8 cellular contexts compared by ENCODE assay signal in genomic region chr1:24391882-24392603, GRCh38. TPM values are rescaled to one million over a fixed set of nuclear protein-coding genes. Genes with fewer than 3 reads are reported as not detected.
A peak's percentile ranks its signal among the peaks of the same experiment; 100 is the strongest.
DNase-seq lines count a peak whose midpoint lies in the region; ATAC-seq and TF ChIP-seq lines count a peak whose summit lies in the region.

No MANE protein-coding gene starts in this region.

- H3K27me3 Mint-ChIP-seq in activated naive CD4-positive, alpha-beta T cell treated with anti-CD3 and anti-CD28 coated beads for 36 hours (ENCODE audit: low read depth), result no peaks in the 10 kb centered on the region

- DNase-seq in DMS79 treated with DMSO at 0.1 percent for 48 hours (lab: John Stamatoyannopoulos, UW) (peak; percentile 72), HT1080 (ENCODE audit: low read depth) (peak; percentile 61), RKO (ENCODE audit: low spot score) (peak; percentile 38), glomerular visceral epithelial cell (ENCODE audit: extremely low spot score) (peak; percentile 66), psoas muscle (peak; percentile 58 to 74), GM19240 (ENCODE audit: insufficient read length, low spot score) (no peak)
- peak; percentile 80 for DNase-seq in activated naive CD4-positive, alpha-beta T cell treated with anti-CD3 and anti-CD28 coated beads for 36 hours

- peaks cover 2% of the 10 kb centered on the region for H3K36me3 Mint-ChIP-seq in activated naive CD4-positive, alpha-beta T cell treated with anti-CD3 and anti-CD28 coated beads for 36 hours (ENCODE audit: low read depth)

- WGBS in psoas muscle, 3 donors, result 24 to 45% (median 29%) methylated on average over 11 of the region's 11 CpGs

- intact Hi-C loops in activated naive CD4-positive, alpha-beta T cell treated with anti-CD3 and anti-CD28 coated beads for 36 hours (cut with micrococcal nuclease), result loop anchor here (1.0 to 10.0 kb wide), 9 partner anchors 23 to 443 kb away; partner anchors contain the start of gene NIPAL3
- intact Hi-C loops in psoas muscle (cut with DNase I), result loop anchor here (1.0 to 5.0 kb wide), 4 partner anchors 193 to 320 kb away; no protein-coding TSS in a partner anchor

- ATAC-seq in GM21390 (IDR thresholded peaks at IDR 0.05; ENCODE audit: unreplicated experiment) (peak; percentile 68), psoas muscle (peak; percentile 86 to 93 (median 88))

- peak; percentile 74 for TF ChIP-seq CTCF in psoas muscle (IDR thresholded peaks at IDR 0.05)

- H3K4me3 Mint-ChIP-seq in activated naive CD4-positive, alpha-beta T cell treated with anti-CD3 and anti-CD28 coated beads for 36 hours, result peak overlapping the region; percentile 60

- H3K27ac Mint-ChIP-seq in activated naive CD4-positive, alpha-beta T cell treated with anti-CD3 and anti-CD28 coated beads for 36 hours, result peak overlapping the region; percentile 86

- H3K9me3 ChIP-seq in psoas muscle, result no peaks in the 10 kb centered on the region

- peak overlapping the region; percentile 73 for H3K27ac ChIP-seq in psoas muscle

- H3K4me1 Mint-ChIP-seq in activated naive CD4-positive, alpha-beta T cell treated with anti-CD3 and anti-CD28 coated beads for 36 hours (ENCODE audit: low read depth), result peaks cover 47% of the 10 kb centered on the region

- H3K4me3 ChIP-seq in psoas muscle, result peak overlapping the region; percentile 20

- CTCF ChIA-PET in activated naive CD4-positive, alpha-beta T cell treated with anti-CD3 and anti-CD28 coated beads for 36 hours (lab: Charles Lee), result interaction anchor here (0.6 to 7.5 kb wide), 42 partner anchors 9 to 296 kb away, joined by 3 to 304 read pairs (median 4); partner anchors contain the start of genes IFNLR1, NIPAL3 and STPG1

- peaks cover 4% of the 10 kb centered on the region for H3K4me1 ChIP-seq in psoas muscle

- no peaks in the 10 kb centered on the region for H3K27me3 ChIP-seq in psoas muscle (ENCODE audit: insufficient read depth in 3 of 3, low read length in 2 of 3)

- no peaks in the 10 kb centered on the region for H3K9me3 Mint-ChIP-seq in activated naive CD4-positive, alpha-beta T cell treated with anti-CD3 and anti-CD28 coated beads for 36 hours

- H3K36me3 ChIP-seq in psoas muscle (ENCODE audit: insufficient read depth in 1 of 2, low read depth in 1 of 2), result no peaks in the 10 kb centered on the region

RNA-seq across cellular contexts. Expression of gene STPG1, which starts 21.5 kb away (rescaled TPM):
- total RNA-seq in HT1080 (2014; rRNA removed; shearing (Covaris generic)), result 8.6 and 9.0 TPM in 2 replicates
- polyA plus RNA-seq in HT1080 (2015; cell fraction: cytosol; rRNA removed), result 13.3 and 15.1 TPM in 2 replicates
- 9.7 and 12.2 TPM in 2 replicates for polyA plus RNA-seq in HT1080 (2015; cell fraction: nucleus; rRNA removed)
- 1 to 10 TPM; 7.4 to 8.9 TPM for total RNA-seq in activated naive CD4-positive, alpha-beta T cell treated with anti-CD3 and anti-CD28 coated beads for 36 hours
- total RNA-seq in psoas muscle, result 1 to 10 TPM in 3 of 4 donors, under 1 TPM in 1; 0.89 to 3.3 (median 1.9) TPM
- 1 to 10 TPM; 1.2 to 4.2 (median 1.4) TPM for polyA plus RNA-seq in psoas muscle

RNA-seq across cellular contexts. Expression of gene NIPAL3, which starts 23.6 kb away (rescaled TPM):
- 27.8 and 28.7 TPM in 2 replicates for total RNA-seq in HT1080 (2014; rRNA removed; shearing (Covaris generic))
- polyA plus RNA-seq in HT1080 (2015; cell fraction: cytosol; rRNA removed), result 35.2 and 39.5 TPM in 2 replicates
- polyA plus RNA-seq in HT1080 (2015; cell fraction: nucleus; rRNA removed), result 21.2 and 24.2 TPM in 2 replicates
- total RNA-seq in activated naive CD4-positive, alpha-beta T cell treated with anti-CD3 and anti-CD28 coated beads for 36 hours, result 10 to 100 TPM; 58.1 to 59.2 TPM
- total RNA-seq in psoas muscle, result 10 to 100 TPM in 1 of 4 donors, 1 to 10 TPM in 3; 3.5 to 10.9 (median 5.2) TPM
- polyA plus RNA-seq in psoas muscle, result 1 to 10 TPM; 1.1 to 5.0 (median 1.8) TPM
